22 cellular contexts compared by ENCODE assay signal in genomic region chrX:88660836-88661235, GRCh38.
A peak's percentile ranks its signal among the peaks of the same experiment; 100 is the strongest.
DNase-seq lines count a peak whose midpoint lies in the region; ATAC-seq, FAIRE-seq and TF ChIP-seq lines count a peak whose summit lies in the region.
"Had no signal": no experiment of that assay in that cellular context is flagged by ENCODE, and none has a peak within 500 bp of the region (broad histone marks: within the 10 kb centered on the region; RNA-seq: fewer than 3 reads in every experiment).

No MANE protein-coding gene starts in this region.

- H3K9ac ChIP-seq in KMS-11, result no peak overlapping the region
- H3K9ac ChIP-seq in MM.1S (ENCODE audit: low read length), result no peak overlapping the region
- H3K9ac ChIP-seq in astrocyte (ENCODE audit: low read length), result no peak overlapping the region
- H3K9ac ChIP-seq: BLaER1 had no signal

- H3K4me3 Mint-ChIP-seq in astrocyte (ENCODE audit: unreplicated experiment) (no peak overlapping the region), CD14-positive monocyte (no peak overlapping the region)
- H3K4me3 Mint-ChIP-seq: CD4-positive, alpha-beta T cell; CD8-positive, alpha-beta T cell had no signal

- H3K36me3 ChIP-seq in KMS-11 (ENCODE audit: insufficient read depth) (no peaks in the 10 kb centered on the region), MM.1S (replicated peaks; ENCODE audit: insufficient read depth, low read length) (no peaks in the 10 kb centered on the region), astrocyte (ENCODE audit: insufficient read depth, low read length) (no peaks in the 10 kb centered on the region)
- H3K36me3 ChIP-seq: BE2C, BLaER1 had no signal

- DNase-seq in MM.1S (peak; percentile 60), astrocyte (ENCODE audit: low read depth) (no peak), NCI-H510A treated with DMSO at 0.1 percent for 48 hours (lab: John Stamatoyannopoulos, UW) (no peak), CD14-positive monocyte (ENCODE audit: low spot score) (no peak), frontal cortex (ENCODE audit: low spot score in 2 of 2) (no peak)
- DNase-seq: 8988T; ACHN; BE2C; C1 segment of cervical spinal cord; Caco-2; Calu3; CD4-positive, alpha-beta T cell; CD8-positive, alpha-beta T cell; DMS79 treated with DMSO at 0.1 percent for 48 hours; GF-D8 had no signal

- peak; percentile 60 for FAIRE-seq in astrocyte (lab: Jason Lieb, UNC)
- no peak for FAIRE-seq in frontal cortex (lab: Jason Lieb, UNC)
- FAIRE-seq: A204.1, D721Med, G401.6, GM12891 had no signal

- H2AFZ ChIP-seq in KMS-11 (ENCODE audit: low read depth) (peak overlapping the region; percentile 22; the same call in 1 of the 2 replicates), MM.1S (ENCODE audit: low read length) (peak overlapping the region; percentile 50; the same call in 1 of the 2 replicates), astrocyte (ENCODE audit: low read depth, low read length) (no peak overlapping the region)

- H3K36me3 Mint-ChIP-seq in astrocyte (ENCODE audit: low read depth, unreplicated experiment) (no peaks in the 10 kb centered on the region), CD14-positive monocyte (no peaks in the 10 kb centered on the region)
- H3K36me3 Mint-ChIP-seq: CD8-positive, alpha-beta T cell had no signal

- no peaks in the 10 kb centered on the region for H3K27me3 Mint-ChIP-seq in astrocyte (ENCODE audit: low read depth, unreplicated experiment)
- peaks cover 0 to 2% (median 0%) of the 10 kb centered on the region in 3 donors for H3K27me3 Mint-ChIP-seq in CD14-positive monocyte (ENCODE audit: low read depth in 3 of 3)
- H3K27me3 Mint-ChIP-seq: CD4-positive, alpha-beta T cell had no signal

- H3K27ac Mint-ChIP-seq in astrocyte (ENCODE audit: unreplicated experiment), result no peak overlapping the region
- no peak overlapping the region for H3K27ac Mint-ChIP-seq in CD14-positive monocyte
- H3K27ac Mint-ChIP-seq: CD4-positive, alpha-beta T cell; CD8-positive, alpha-beta T cell had no signal

- ATAC-seq in HG02610 (IDR thresholded peaks at IDR 0.05; ENCODE audit: unreplicated experiment), result no peak
- ATAC-seq: CD8-positive, alpha-beta T cell had no signal

- intact Hi-C loops in CD14-positive monocyte (cut with micrococcal nuclease), result no loop called here

- H3K9me3 ChIP-seq in MM.1S (replicated peaks; ENCODE audit: insufficient read depth, low read length) (no peaks in the 10 kb centered on the region), astrocyte (ENCODE audit: insufficient read depth, low read depth, low read length) (no peaks in the 10 kb centered on the region)
- H3K9me3 ChIP-seq: BE2C, BLaER1, Caco-2 had no signal

- no peak overlapping the region for H3K4me3 ChIP-seq in KMS-11 (IDR thresholded peaks at IDR 0.05; ENCODE audit: insufficient read depth, low read depth, low read length)
- H3K4me3 ChIP-seq in MM.1S (ENCODE audit: low read length), result no peak overlapping the region; the same call in 1 of the 2 replicates
- no peak overlapping the region for H3K4me3 ChIP-seq in astrocyte (ENCODE audit: insufficient read depth, low read depth, low read length)
- H3K4me3 ChIP-seq: BLaER1 had no signal

- H3K4me1 ChIP-seq in KMS-11 (ENCODE audit: low read depth, poor library complexity, severe bottlenecking) (peaks cover 9% of the 10 kb centered on the region), MM.1S (ENCODE audit: low read length) (peaks cover 7% of the 10 kb centered on the region), astrocyte (ENCODE audit: insufficient read depth, low read length) (no peaks in the 10 kb centered on the region)
- H3K4me1 ChIP-seq: BE2C, BLaER1, Caco-2 had no signal

- H3K9me3 Mint-ChIP-seq in astrocyte (ENCODE audit: unreplicated experiment), result no peaks in the 10 kb centered on the region
- H3K9me3 Mint-ChIP-seq in CD14-positive monocyte, result peaks cover 0 to 4% (median 0%) of the 10 kb centered on the region in 7 donors
- H3K9me3 Mint-ChIP-seq: CD4-positive, alpha-beta T cell had no signal

- H3K4me2 ChIP-seq in KMS-11, result no peak overlapping the region
- H3K4me2 ChIP-seq in MM.1S (ENCODE audit: low read depth, low read length), result peak overlapping the region; percentile 44; the same call in 1 of the 2 replicates
- no peak overlapping the region for H3K4me2 ChIP-seq in astrocyte (ENCODE audit: low read length)
- H3K4me2 ChIP-seq: BLaER1 had no signal

- H3K27me3 ChIP-seq in KMS-11 (ENCODE audit: insufficient read depth, low read depth) (no peaks in the 10 kb centered on the region), MM.1S (replicated peaks; ENCODE audit: insufficient read depth, low read length) (no peaks in the 10 kb centered on the region), astrocyte (ENCODE audit: insufficient read depth, low read length) (no peaks in the 10 kb centered on the region)
- H3K27me3 ChIP-seq: BE2C had no signal

- H3K27ac ChIP-seq in KMS-11, result no peak overlapping the region
- H3K27ac ChIP-seq in MM.1S (ENCODE audit: low read length), result peak overlapping the region; percentile 33; the same call in 1 of the 2 replicates
- H3K27ac ChIP-seq in astrocyte (ENCODE audit: low read depth, low read length), result no peak overlapping the region
- H3K27ac ChIP-seq: BLaER1 had no signal

- no peaks in the 10 kb centered on the region for H3K79me2 ChIP-seq in KMS-11 (ENCODE audit: insufficient read depth, low read depth)
- no peaks in the 10 kb centered on the region for H3K79me2 ChIP-seq in MM.1S (ENCODE audit: low read length)
- H3K79me2 ChIP-seq in astrocyte (ENCODE audit: insufficient read depth, low read length), result no peaks in the 10 kb centered on the region

- H3F3A ChIP-seq in MM.1S (ENCODE audit: insufficient read depth, low read length), result 0 out of 2 replicates have a peak, but pooled peaks cover 3% of the 10 kb centered on the region

- H3K4me1 Mint-ChIP-seq in astrocyte (ENCODE audit: low read depth, unreplicated experiment), result no peaks in the 10 kb centered on the region
- H3K4me1 Mint-ChIP-seq in CD14-positive monocyte, result no peaks in the 10 kb centered on the region

- no peaks in the 10 kb centered on the region for H4K20me1 ChIP-seq in KMS-11 (ENCODE audit: insufficient read depth)
- no peaks in the 10 kb centered on the region for H4K20me1 ChIP-seq in MM.1S (ENCODE audit: insufficient read depth, low read length)
- H4K20me1 ChIP-seq in astrocyte (ENCODE audit: insufficient read depth, low read length), result no peaks in the 10 kb centered on the region
- H4K20me1 ChIP-seq: BLaER1 had no signal

- TF ChIP-seq CTCF in KMS-11 (conservative IDR thresholded peaks at IDR 0.05; ENCODE audit: low read depth, low read length), result no peak
- TF ChIP-seq CTCF in MM.1S (IDR thresholded peaks at IDR 0.05; ENCODE audit: low read length), result no peak
- no peak for TF ChIP-seq CTCF in astrocyte (IDR thresholded peaks at IDR 0.05; ENCODE audit: insufficient read depth, low read depth, low read length)
- TF ChIP-seq CTCF in CD14-positive monocyte (IDR thresholded peaks at IDR 0.05), result no peak

- H3K9me2 ChIP-seq in MM.1S (replicated peaks; ENCODE audit: insufficient read depth, low read length), result no peaks in the 10 kb centered on the region
